In the genomic region with DNA sequence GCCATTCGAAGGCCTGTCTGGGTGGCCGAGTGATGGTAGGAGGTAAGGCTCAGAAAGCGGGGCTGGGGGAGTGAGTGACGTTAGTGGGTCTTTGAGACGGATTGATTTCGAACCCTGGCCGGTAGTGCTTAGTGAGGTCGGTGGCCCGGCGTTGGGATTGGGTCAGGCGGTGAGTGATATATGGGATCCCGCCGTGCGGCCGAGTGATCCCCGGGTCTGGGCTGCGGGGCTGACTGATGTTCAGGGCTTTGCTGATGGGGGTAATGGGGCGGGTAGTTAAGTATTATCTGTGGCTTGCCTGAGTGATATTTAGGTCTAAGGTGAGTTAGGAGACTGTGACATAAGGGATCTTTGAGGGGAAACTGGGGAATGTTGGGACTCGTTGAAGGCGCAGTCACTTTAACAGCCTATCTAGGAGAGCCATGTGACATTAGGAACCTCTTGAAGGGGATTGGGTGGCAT, we compare ENCODE assay signal across 8 cellular contexts. TPM values are rescaled to one million over a fixed set of nuclear protein-coding genes. Genes with fewer than 3 reads are reported as not detected.
DNase-seq lines count a peak whose midpoint lies in the region; ATAC-seq and TF ChIP-seq lines count a peak whose summit lies in the region.

No MANE protein-coding gene starts in this region.

- H3K36me3 ChIP-seq in SJSA1, result peaks cover 46% of the 10 kb centered on the region
- peaks cover 13% of the 10 kb centered on the region for H3K36me3 ChIP-seq in fibroblast of lung (ENCODE audit: control insufficient read depth, insufficient read depth, low read length)
- H3K36me3 ChIP-seq in trophoblast cell (ENCODE audit: control insufficient read depth in 1 of 2, insufficient read depth in 2 of 2, low read length in 2 of 2), result peaks cover 24 to 32% of the 10 kb centered on the region in 2 experiments

- no peak overlapping the region for H3K23ac ChIP-seq in trophoblast cell (ENCODE audit: low read length)

- peak overlapping the region; percentile 88 for H4K91ac ChIP-seq in trophoblast cell (ENCODE audit: low read depth, low read length)

- no peaks in the 10 kb centered on the region for H4K20me1 ChIP-seq in fibroblast of lung (ENCODE audit: control insufficient read depth, extremely low read depth, insufficient read depth, low read length)

- H3K9ac ChIP-seq in fibroblast of lung (ENCODE audit: insufficient read depth, low read length), result peak overlapping the region; percentile 87
- peak overlapping the region; percentile 86 for H3K9ac ChIP-seq in trophoblast cell (ENCODE audit: low read length)

- H3K18ac ChIP-seq in trophoblast cell (ENCODE audit: low read length), result peak overlapping the region; percentile 62

- H3K79me1 ChIP-seq in trophoblast cell (ENCODE audit: low read length), result peaks cover 12% of the 10 kb centered on the region

- H3K9me3 ChIP-seq in SJSA1 (replicated peaks) (no peaks in the 10 kb centered on the region), fibroblast of lung (ENCODE audit: control insufficient read depth, insufficient read depth, low read depth, low read length) (no peaks in the 10 kb centered on the region), trophoblast cell (ENCODE audit: insufficient read depth, low read depth, low read length) (no peaks in the 10 kb centered on the region)

- peak overlapping the region; percentile 52 for H2BK5ac ChIP-seq in trophoblast cell (ENCODE audit: low read depth, low read length, poor library complexity)

- H2AK5ac ChIP-seq in trophoblast cell (ENCODE audit: low read length), result peak overlapping the region; percentile 61

- peak overlapping the region; percentile 39 for H2BK120ac ChIP-seq in trophoblast cell (ENCODE audit: insufficient read depth, low read length, poor library complexity)

- H3K79me2 ChIP-seq in fibroblast of lung (ENCODE audit: control insufficient read depth, insufficient read depth, low read length), result peaks cover 19% of the 10 kb centered on the region
- peaks cover 15% of the 10 kb centered on the region for H3K79me2 ChIP-seq in trophoblast cell (ENCODE audit: control insufficient read depth, insufficient read depth, low read length, poor library complexity)

- peak overlapping the region; percentile 74 for H3K14ac ChIP-seq in trophoblast cell (ENCODE audit: low read length)

- peak overlapping the region; percentile 72 for H4K8ac ChIP-seq in trophoblast cell (ENCODE audit: low read depth, low read length)

- peak overlapping the region; percentile 77 for H3K27ac ChIP-seq in SJSA1
- H3K27ac ChIP-seq in fibroblast of lung (ENCODE audit: insufficient read depth, low read length), result peak overlapping the region; percentile 95
- H3K27ac ChIP-seq in trophoblast cell (ENCODE audit: low read depth, low read length), result no peak overlapping the region

- H3K4me3 ChIP-seq in SJSA1 (peak overlapping the region; percentile 67), fibroblast of lung (replicated peaks in 1 of 4; ENCODE audit: control extremely low read depth in 1 of 4, insufficient read depth in 1 of 4, low read depth in 3 of 4, low read length in 4 of 4) (peak overlapping the region; percentile 89 to 99 (median 93)), trophoblast cell (ENCODE audit: low read depth, low read length) (peak overlapping the region; percentile 82)

- H3K4me1 ChIP-seq in SJSA1 (replicated peaks) (peaks cover 7% of the 10 kb centered on the region), fibroblast of lung (ENCODE audit: control insufficient read depth, extremely low read depth, insufficient read depth, low read length) (no peaks in the 10 kb centered on the region), trophoblast cell (ENCODE audit: control insufficient read depth in 1 of 2, insufficient read depth in 2 of 2, low read length in 2 of 2) (peaks cover 3 to 9% of the 10 kb centered on the region in 2 experiments)

- H3K4ac ChIP-seq in trophoblast cell (ENCODE audit: low read depth, low read length), result peak overlapping the region; percentile 97

- H3K4me2 ChIP-seq in fibroblast of lung (ENCODE audit: extremely low read depth, insufficient read depth, low read length) (peak overlapping the region; percentile 93), trophoblast cell (ENCODE audit: low read length) (peak overlapping the region; percentile 92)

- TF ChIP-seq CTCF in fibroblast of lung (conservative IDR thresholded peaks at IDR 0.05 in 1 of 2, IDR thresholded peaks at IDR 0.05 in 1 of 2; ENCODE audit: low read depth in 1 of 2, low read length in 2 of 2) (no peak), GM20000 (IDR thresholded peaks at IDR 0.05; ENCODE audit: extremely low read depth, missing control alignments) (no peak)

- no peak overlapping the region for H2BK12ac ChIP-seq in trophoblast cell (ENCODE audit: low read length)

- peak overlapping the region; percentile 75 for H4K12ac ChIP-seq in trophoblast cell (ENCODE audit: low read depth, low read length)

- H2AFZ ChIP-seq in fibroblast of lung (ENCODE audit: low read length) (peak overlapping the region; percentile 56), trophoblast cell (ENCODE audit: insufficient read depth, low read length, poor library complexity) (peak overlapping the region; percentile 24)

- no peak for ATAC-seq in GM19351 (IDR thresholded peaks at IDR 0.05; ENCODE audit: unreplicated experiment)

- WGBS in trophoblast cell (ENCODE audit: extremely low coverage, insufficient coverage, insufficient read length), result no CpG with 5 or more reads among the region's 20 CpGs

- no peaks in the 10 kb centered on the region for H3K27me3 ChIP-seq in SJSA1 (replicated peaks)
- H3K27me3 ChIP-seq in fibroblast of lung (ENCODE audit: control insufficient read depth, insufficient read depth, low read length), result no peaks in the 10 kb centered on the region
- no peaks in the 10 kb centered on the region for H3K27me3 ChIP-seq in trophoblast cell (ENCODE audit: insufficient read depth, low read length)

- peak; percentile 67 for DNase-seq in NCI-H2227 (lab: John Stamatoyannopoulos, UW; ENCODE audit: unreplicated experiment)
- DNase-seq in NCI-H2227 treated with DMSO at 0.1 percent for 48 hours (lab: John Stamatoyannopoulos, UW), result no peak
- no peak for DNase-seq in SJSA1 (ENCODE audit: low read depth in 1 of 2, low spot score in 2 of 2)
- no peak for DNase-seq in fibroblast of lung (ENCODE audit: low read depth in 2 of 2)
- DNase-seq in trophoblast cell, result peak in 1 of 2 donors; percentile 14
- DNase-seq in GM20000 (ENCODE audit: low spot score), result no peak
- no peak for DNase-seq in GDM1 (lab: John Stamatoyannopoulos, UW)

RNA-seq across cellular contexts. Expression of a gene that starts 0.4 kb away (rescaled TPM):
- 137 and 174 TPM in 2 replicates for total RNA-seq in SJSA1 (2014; rRNA removed; shearing (Covaris generic))
- 65.2 and 75.1 TPM in 2 replicates for total RNA-seq in fibroblast of lung
- polyA plus RNA-seq in fibroblast of lung, result 76.0 and 113 TPM in 2 replicates
- polyA plus RNA-seq in fibroblast of lung (2012), result 96.9 and 140 TPM in 2 replicates
- polyA minus RNA-seq in fibroblast of lung (ENCODE audit: low replicate concordance), result 113 and 125 TPM in 2 replicates
- polyA plus RNA-seq in trophoblast cell (2013), result 163 and 169 TPM in 2 replicates

RNA-seq across cellular contexts. Expression of a gene that starts 25.4 kb away (rescaled TPM):
- total RNA-seq in SJSA1 (2014; rRNA removed; shearing (Covaris generic)), result 2.9 and 5.6 TPM in 2 replicates
- total RNA-seq in fibroblast of lung, result 10.5 and 15.7 TPM in 2 replicates
- 1.0 and 1.6 TPM in 2 replicates for polyA plus RNA-seq in fibroblast of lung
- 0.99 and 1.5 TPM in 2 replicates for polyA plus RNA-seq in fibroblast of lung (2012)
- 3.4 TPM in 1 of 2 replicates, not detected in the other for polyA minus RNA-seq in fibroblast of lung (ENCODE audit: low replicate concordance)
- polyA plus RNA-seq in trophoblast cell (2013), result 0.33 and 0.53 TPM in 2 replicates

RNA-seq across cellular contexts. Expression of a gene that starts 37.0 kb away (rescaled TPM):
- under 0.01 and 0.03 TPM in 2 replicates for total RNA-seq in SJSA1 (2014; rRNA removed; shearing (Covaris generic))
- 0.33 and 0.51 TPM in 2 replicates for total RNA-seq in fibroblast of lung
- 0.01 and 0.02 TPM in 2 replicates for polyA plus RNA-seq in fibroblast of lung
- polyA plus RNA-seq in fibroblast of lung (2012), result 0.05 TPM in 2 replicates
- 0.16 and 5.3 TPM in 2 replicates for polyA minus RNA-seq in fibroblast of lung (ENCODE audit: low replicate concordance)
- 0.04 and 0.06 TPM in 2 replicates for polyA plus RNA-seq in trophoblast cell (2013)
